In the genomic region with DNA sequence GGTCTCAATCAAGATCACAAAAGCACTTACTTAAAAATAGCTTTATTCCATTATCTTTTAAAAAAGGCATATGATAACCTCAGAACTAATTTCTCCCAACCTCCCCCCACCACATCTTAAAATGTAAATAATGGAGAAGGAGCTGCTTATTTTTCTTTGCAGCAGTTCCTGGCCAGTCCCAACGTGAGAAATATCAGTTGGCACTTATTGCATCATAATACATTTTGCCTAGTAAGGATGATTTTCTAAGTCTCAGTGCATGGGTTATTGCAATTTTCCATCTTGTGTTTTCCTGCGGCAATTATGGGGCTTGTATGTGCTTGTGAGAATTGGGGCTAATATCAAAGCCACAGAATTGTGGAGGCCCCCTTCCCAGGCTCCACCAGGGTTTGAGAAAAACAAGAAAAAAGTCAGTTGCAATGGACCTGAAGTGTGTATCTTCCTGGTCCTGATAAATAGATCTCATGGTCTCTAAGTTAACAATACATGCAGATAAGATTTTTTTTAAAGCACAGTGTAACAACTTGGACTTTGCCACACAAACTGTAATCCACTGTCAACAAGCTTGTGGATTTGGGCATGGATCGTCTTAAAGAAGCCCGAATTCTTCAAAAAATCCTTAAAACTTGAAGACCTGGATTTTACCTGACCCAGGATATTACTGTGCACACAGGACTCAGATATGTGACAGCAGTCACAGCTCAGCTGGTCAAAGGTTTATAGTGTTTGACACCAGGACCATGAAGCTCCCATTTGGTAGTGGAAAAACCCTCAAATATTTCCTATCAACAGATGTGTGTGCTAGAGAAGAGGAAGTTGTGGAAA, we compare ENCODE assay signal across 10 cellular contexts. TPM values are rescaled to one million over a fixed set of nuclear protein-coding genes. Genes with fewer than 3 reads are reported as not detected.
DNase-seq lines count a peak whose midpoint lies in the region; ATAC-seq and TF ChIP-seq lines count a peak whose summit lies in the region.
"Had no signal": no experiment of that assay in that cellular context is flagged by ENCODE, and none has a peak within 500 bp of the region (broad histone marks: within the 10 kb centered on the region; RNA-seq: fewer than 3 reads in every experiment).

No MANE protein-coding gene starts in this region.

- H4K8ac ChIP-seq in IMR-90 (ENCODE audit: low read depth in 2 of 2, low read length in 2 of 2), result peak overlapping the region in 1 of 2 experiments; percentile 31; a peak in 1 of 4 replicates

- peak overlapping the region; percentile 87 for H3K27ac ChIP-seq in CD8-positive, alpha-beta memory T cell (ENCODE audit: low read depth, low read length)
- H3K27ac ChIP-seq in IMR-90 (ENCODE audit: insufficient read depth, low read length), result no peak overlapping the region; the same call in 1 of the 2 replicates
- H3K27ac ChIP-seq in body of pancreas, result peak overlapping the region in 3 of 4 donors; percentile 43 to 95 (median 90)
- H3K27ac ChIP-seq in tibial artery, result peak overlapping the region in 1 of 2 donors; percentile 99

- peak overlapping the region; percentile 22; the same call in 1 of the 2 replicates for H3K23ac ChIP-seq in IMR-90 (ENCODE audit: low read depth, low read length)

- peak overlapping the region; percentile 6 for H2BK120ac ChIP-seq in IMR-90 (ENCODE audit: low read depth, low read length)

- peak overlapping the region; percentile 44; the same call in 1 of the 2 replicates for H3K4me2 ChIP-seq in IMR-90 (ENCODE audit: low read depth, low read length)

- no CpG with 5 or more reads among the region's 4 CpGs for whole genome bisulfite sequencing in IMR-90 (ENCODE audit: extremely low coverage in 2 of 2, insufficient read length in 1 of 2), 2 experiments
- WGBS in body of pancreas, 2 donors, result 22 to 35% methylated on average over 4 of the region's 4 CpGs

- no peak for DNase-seq in CD8-positive, alpha-beta memory T cell
- DNase-seq in IMR-90, result peak; percentile 52
- peak in 2 of 4 donors; percentile 24 to 51 for DNase-seq in body of pancreas
- DNase-seq in naive thymus-derived CD8-positive, alpha-beta T cell, result no peak
- DNase-seq in tibial artery, result no peak
- DNase-seq in NCI-H2227 treated with DMSO at 0.1 percent for 48 hours (lab: John Stamatoyannopoulos, UW), result no peak
- no peak for DNase-seq in DMS 273 (lab: John Stamatoyannopoulos, UW; ENCODE audit: unreplicated experiment)
- DNase-seq in NCI-H345 (lab: John Stamatoyannopoulos, UW), result no peak
- DNase-seq: hypothalamus, NCI-H2029 treated with DMSO at 0.1 percent for 48 hours had no signal

- CTCF ChIA-PET in CD8-positive, alpha-beta memory T cell (lab: Charles Lee), result interaction anchor here (0.7 to 3.5 kb wide), 6 partner anchors 9 to 312 kb away, joined by 3 to 36 read pairs (median 6); a partner anchor contains a TSS
- CTCF ChIA-PET in IMR-90 (lab: Yijun Ruan, JAX), result interaction anchor here (0.6 to 1.2 kb wide), 5 partner anchors 9 to 72 kb away, joined by 3 to 4 read pairs (median 3); no protein-coding TSS in a partner anchor

- H3K4me1 Mint-ChIP-seq in CD8-positive, alpha-beta memory T cell, result peaks cover 44 to 61% (median 55%) of the 10 kb centered on the region in 3 donors
- peaks cover 32 to 60% (median 55%) of the 10 kb centered on the region in 4 donors for H3K4me1 Mint-ChIP-seq in naive thymus-derived CD8-positive, alpha-beta T cell

- no peaks in the 10 kb centered on the region for H3K9me1 ChIP-seq in IMR-90 (ENCODE audit: insufficient read depth, low read length)

- peaks cover 0 to 39% of the 10 kb centered on the region in 2 experiments; a peak in 3 of 4 replicates for H3K79me1 ChIP-seq in IMR-90 (ENCODE audit: low read depth in 1 of 2, low read length in 2 of 2)

- ATAC-seq in IMR-90 (ENCODE audit: low read depth) (no peak), body of pancreas (no peak)
- no peak for ATAC-seq in naive thymus-derived CD8-positive, alpha-beta T cell

- H3K27me3 ChIP-seq in CD8-positive, alpha-beta memory T cell (ENCODE audit: insufficient read depth, low read length, poor library complexity, severe bottlenecking), result no peaks in the 10 kb centered on the region
- H3K27me3 ChIP-seq in IMR-90 (ENCODE audit: control insufficient read depth, insufficient read depth, low read length) (no peaks in the 10 kb centered on the region), body of pancreas (no peaks in the 10 kb centered on the region), tibial artery (no peaks in the 10 kb centered on the region)

- peaks cover 15 to 19% of the 10 kb centered on the region in 2 donors for H3K27me3 Mint-ChIP-seq in CD8-positive, alpha-beta memory T cell
- peaks cover 0 to 8% (median 0%) of the 10 kb centered on the region in 5 donors for H3K27me3 Mint-ChIP-seq in naive thymus-derived CD8-positive, alpha-beta T cell

- peak overlapping the region; percentile 33; the same call in 1 of the 2 replicates for H3K4ac ChIP-seq in IMR-90 (ENCODE audit: low read depth, low read length)

- intact Hi-C loops in IMR-90 (cut with micrococcal nuclease), result loop anchor here (5.0 kb wide), 2 partner anchors 74 to 314 kb away; a partner anchor contains a TSS
- intact Hi-C loops in body of pancreas (cut with DNase I), result no loop called here
- intact Hi-C loops in tibial artery (cut with DNase I; ENCODE audit: low total_unique reads), result no loop called here

- peak overlapping the region; percentile 14; the same call in 1 of the 2 replicates for H4K91ac ChIP-seq in IMR-90 (ENCODE audit: insufficient read depth, low read depth, low read length)

- TF ChIP-seq POLR2A in IMR-90 (IDR thresholded peaks at IDR 0.05; ENCODE audit: low read depth, low read length) (no peak), body of pancreas (IDR thresholded peaks at IDR 0.05) (no peak)

- H3K14ac ChIP-seq in IMR-90 (replicated peaks; ENCODE audit: low read depth, low read length), result 0 out of 2 replicates have a peak overlapping the region, but pooled peaks have one; percentile 29

- H3K36me3 ChIP-seq in CD8-positive, alpha-beta memory T cell (ENCODE audit: insufficient read depth, low read length), result no peaks in the 10 kb centered on the region
- H3K36me3 ChIP-seq in IMR-90 (ENCODE audit: control insufficient read depth, insufficient read depth, low read length), result no peaks in the 10 kb centered on the region
- no peaks in the 10 kb centered on the region for H3K36me3 ChIP-seq in body of pancreas (replicated peaks in 1 of 2; ENCODE audit: insufficient read depth in 1 of 2, low read depth in 2 of 2)
- no peaks in the 10 kb centered on the region for H3K36me3 ChIP-seq in tibial artery

- TF ChIP-seq CTCF in IMR-90 (conservative IDR thresholded peaks at IDR 0.05; ENCODE audit: low read depth, low read length), result no peak
- no peak for TF ChIP-seq CTCF in body of pancreas (IDR thresholded peaks at IDR 0.05)
- no peak for TF ChIP-seq CTCF in tibial artery (IDR thresholded peaks at IDR 0.05)

- in situ Hi-C loops in IMR-90 (cut with MboI; ENCODE audit: low sequenced_read_pairs), result no loop called here

- H4K20me1 ChIP-seq in IMR-90 (ENCODE audit: insufficient read depth, low read length), result no peaks in the 10 kb centered on the region

- BruUV-seq in IMR-90 (replicated peaks; lab: Mats Ljungman, UMichigan), result no TSS peak

- H2BK20ac ChIP-seq in IMR-90 (ENCODE audit: low read depth, low read length), result 0 out of 2 replicates have a peak overlapping the region, but pooled peaks have one; percentile 21

- dilution Hi-C loops in IMR-90 (cut with HindIII; ENCODE audit: low sequenced_read_pairs, unreplicated experiment), result no loop called here

- H3K9me3 ChIP-seq in CD8-positive, alpha-beta memory T cell (ENCODE audit: low read length), result no peaks in the 10 kb centered on the region
- no peaks in the 10 kb centered on the region for H3K9me3 ChIP-seq in IMR-90 (ENCODE audit: control insufficient read depth, insufficient read depth, low read length)
- H3K9me3 ChIP-seq in body of pancreas, result no peaks in the 10 kb centered on the region
- no peaks in the 10 kb centered on the region for H3K9me3 ChIP-seq in tibial artery

- peak overlapping the region in 4 of 8 donors; percentile 32 to 95 (median 76) for H3K27ac Mint-ChIP-seq in CD8-positive, alpha-beta memory T cell
- peak overlapping the region in 7 of 10 donors; percentile 43 to 93 (median 72) for H3K27ac Mint-ChIP-seq in naive thymus-derived CD8-positive, alpha-beta T cell

- H3K4me3 Mint-ChIP-seq in CD8-positive, alpha-beta memory T cell, result peak overlapping the region; percentile 45 to 100 (median 76)
- peak overlapping the region in 9 of 10 donors; percentile 57 to 82 (median 76) for H3K4me3 Mint-ChIP-seq in naive thymus-derived CD8-positive, alpha-beta T cell

- peaks cover 40% of the 10 kb centered on the region for H3K4me1 ChIP-seq in CD8-positive, alpha-beta memory T cell (ENCODE audit: insufficient read depth, low read length)
- H3K4me1 ChIP-seq in IMR-90 (ENCODE audit: control insufficient read depth, insufficient read depth, low read length), result peaks cover 7% of the 10 kb centered on the region
- H3K4me1 ChIP-seq in body of pancreas, result peaks cover 42% of the 10 kb centered on the region
- H3K4me1 ChIP-seq in tibial artery, result peaks cover 0 to 24% (median 14%) of the 10 kb centered on the region in 4 donors

- no peak overlapping the region for H3K56ac ChIP-seq in IMR-90 (ENCODE audit: extremely low read depth, insufficient read depth, low read length)

- H2AFZ ChIP-seq in IMR-90 (replicated peaks; ENCODE audit: low read length, poor library complexity), result no peak overlapping the region

- no peaks in the 10 kb centered on the region for H3K9me3 Mint-ChIP-seq in CD8-positive, alpha-beta memory T cell
- H3K9me3 Mint-ChIP-seq in naive thymus-derived CD8-positive, alpha-beta T cell, result no peaks in the 10 kb centered on the region

- H2BK15ac ChIP-seq in IMR-90 (ENCODE audit: low read depth, low read length), result no peak overlapping the region

- H3K4me3 ChIP-seq in CD8-positive, alpha-beta memory T cell (ENCODE audit: low read length), result no peak overlapping the region
- H3K4me3 ChIP-seq in IMR-90 (ENCODE audit: insufficient read depth, low read depth, low read length), result no peak overlapping the region
- H3K4me3 ChIP-seq in body of pancreas, result no peak overlapping the region
- H3K4me3 ChIP-seq in tibial artery, result no peak overlapping the region

- POLR2A ChIA-PET in CD8-positive, alpha-beta memory T cell (lab: Charles Lee), result interaction anchor here (0.7 kb wide), 1 partner anchor 9 kb away, joined by 7 read pairs; no protein-coding TSS in a partner anchor
- POLR2A ChIA-PET in IMR-90 (lab: Charles Lee; ENCODE audit: unreplicated experiment), result interaction anchor here (0.6 kb wide), 2 partner anchors 48 to 1861 kb away, joined by 4 read pairs; no protein-coding TSS in a partner anchor
- POLR2A ChIA-PET in naive thymus-derived CD8-positive, alpha-beta T cell (lab: Charles Lee), result interaction anchor here (0.6 to 2.1 kb wide), 5 partner anchors 22 to 313 kb away, joined by 3 to 12 read pairs (median 3); a partner anchor contains a TSS

- H4K5ac ChIP-seq in IMR-90 (ENCODE audit: low read depth, low read length), result no peak overlapping the region; the same call in 1 of the 2 replicates

- peaks cover 0 to 18% (median 0%) of the 10 kb centered on the region in 3 donors for H3K36me3 Mint-ChIP-seq in CD8-positive, alpha-beta memory T cell
- no peaks in the 10 kb centered on the region for H3K36me3 Mint-ChIP-seq in naive thymus-derived CD8-positive, alpha-beta T cell

- H2BK5ac ChIP-seq in IMR-90 (ENCODE audit: low read depth, low read length, poor library complexity, severe bottlenecking), result no peak overlapping the region

- no peak overlapping the region for H2AK9ac ChIP-seq in IMR-90 (replicated peaks; ENCODE audit: low read depth, low read length, poor library complexity)

- H3K18ac ChIP-seq in IMR-90 (ENCODE audit: low read depth, low read length), result no peak overlapping the region

- no peak overlapping the region for H3K9ac ChIP-seq in IMR-90 (ENCODE audit: low read depth, low read length)

- H2AK5ac ChIP-seq in IMR-90 (ENCODE audit: low read depth, low read length), result 0 out of 2 replicates have a peak overlapping the region, but pooled peaks have one; percentile 22

- TF ChIP-seq RAD21 in IMR-90 (IDR thresholded peaks at IDR 0.05; ENCODE audit: low read length), result no peak

RNA-seq across cellular contexts. Expression of a gene that starts 2.8 kb away (rescaled TPM):
- total RNA-seq in CD8-positive, alpha-beta memory T cell, result 10 to 100 TPM; 74.2 to 84.4 TPM
- 24.8 TPM for polyA plus RNA-seq in CD8-positive, alpha-beta memory T cell
- 141 and 180 TPM in 2 replicates for total RNA-seq in IMR-90 (2012; rRNA removed)
- 92.8 and 99.2 TPM in 2 replicates for polyA plus RNA-seq in IMR-90 (2012; rRNA removed)
- polyA plus RNA-seq in IMR-90 (2012; cell fraction: cytosol; rRNA removed), result 61.3 and 149 TPM in 2 replicates
- 31.2 and 37.8 TPM in 2 replicates for polyA plus RNA-seq in IMR-90 (2012; cell fraction: nucleus; rRNA removed; ENCODE audit: low replicate concordance)
- total RNA-seq in body of pancreas, result 10 to 100 TPM; 28.7 to 48.0 TPM
- 10 to 100 TPM; 14.8 to 18.6 TPM for total RNA-seq in naive thymus-derived CD8-positive, alpha-beta T cell
- polyA plus RNA-seq in naive thymus-derived CD8-positive, alpha-beta T cell, result 10 to 100 TPM in 2 of 3 donors, 1 to 10 TPM in 1; 7.7 to 16.9 (median 12.4) TPM

RNA-seq across cellular contexts. Expression of a gene that starts 40.0 kb away (rescaled TPM):
- total RNA-seq in CD8-positive, alpha-beta memory T cell, result 1 to 10 TPM; 7.9 to 9.0 TPM
- 1.7 TPM for polyA plus RNA-seq in CD8-positive, alpha-beta memory T cell
- 10.0 and 17.5 TPM in 2 replicates for total RNA-seq in IMR-90 (2012; rRNA removed)
- polyA plus RNA-seq in IMR-90 (2012; rRNA removed), result 5.2 and 5.9 TPM in 2 replicates
- polyA plus RNA-seq in IMR-90 (2012; cell fraction: cytosol; rRNA removed), result 2.8 and 3.4 TPM in 2 replicates
- 6.0 and 12.2 TPM in 2 replicates for polyA plus RNA-seq in IMR-90 (2012; cell fraction: nucleus; rRNA removed; ENCODE audit: low replicate concordance)
- 10 to 100 TPM; 20.4 to 41.0 TPM for total RNA-seq in body of pancreas
- 1 to 10 TPM; 3.2 to 5.0 TPM for total RNA-seq in naive thymus-derived CD8-positive, alpha-beta T cell
- 1 to 10 TPM; 2.0 to 3.1 (median 2.1) TPM for polyA plus RNA-seq in naive thymus-derived CD8-positive, alpha-beta T cell

RNA-seq across cellular contexts. Expression of a gene that starts 47.3 kb away (rescaled TPM):
- total RNA-seq in CD8-positive, alpha-beta memory T cell, result 10 to 100 TPM; 66.1 to 67.4 TPM
- 14.0 TPM for polyA plus RNA-seq in CD8-positive, alpha-beta memory T cell
- total RNA-seq in IMR-90 (2012; rRNA removed) (20.1 and 20.6 TPM in 2 replicates), body of pancreas (1 to 10 TPM; 4.6 to 6.2 TPM)
- polyA plus RNA-seq in IMR-90 (2012; rRNA removed), result 12.8 and 14.7 TPM in 2 replicates
- polyA plus RNA-seq in IMR-90 (2012; cell fraction: cytosol; rRNA removed), result 5.2 and 6.3 TPM in 2 replicates
- polyA plus RNA-seq in IMR-90 (2012; cell fraction: nucleus; rRNA removed; ENCODE audit: low replicate concordance), result 17.8 and 26.5 TPM in 2 replicates
- 10 to 100 TPM; 16.7 to 18.4 TPM for total RNA-seq in naive thymus-derived CD8-positive, alpha-beta T cell
- polyA plus RNA-seq in naive thymus-derived CD8-positive, alpha-beta T cell, result 10 to 100 TPM; 12.3 to 16.1 (median 12.5) TPM
